1 cellular context compared by ENCODE assay signal in the genomic region with DNA sequence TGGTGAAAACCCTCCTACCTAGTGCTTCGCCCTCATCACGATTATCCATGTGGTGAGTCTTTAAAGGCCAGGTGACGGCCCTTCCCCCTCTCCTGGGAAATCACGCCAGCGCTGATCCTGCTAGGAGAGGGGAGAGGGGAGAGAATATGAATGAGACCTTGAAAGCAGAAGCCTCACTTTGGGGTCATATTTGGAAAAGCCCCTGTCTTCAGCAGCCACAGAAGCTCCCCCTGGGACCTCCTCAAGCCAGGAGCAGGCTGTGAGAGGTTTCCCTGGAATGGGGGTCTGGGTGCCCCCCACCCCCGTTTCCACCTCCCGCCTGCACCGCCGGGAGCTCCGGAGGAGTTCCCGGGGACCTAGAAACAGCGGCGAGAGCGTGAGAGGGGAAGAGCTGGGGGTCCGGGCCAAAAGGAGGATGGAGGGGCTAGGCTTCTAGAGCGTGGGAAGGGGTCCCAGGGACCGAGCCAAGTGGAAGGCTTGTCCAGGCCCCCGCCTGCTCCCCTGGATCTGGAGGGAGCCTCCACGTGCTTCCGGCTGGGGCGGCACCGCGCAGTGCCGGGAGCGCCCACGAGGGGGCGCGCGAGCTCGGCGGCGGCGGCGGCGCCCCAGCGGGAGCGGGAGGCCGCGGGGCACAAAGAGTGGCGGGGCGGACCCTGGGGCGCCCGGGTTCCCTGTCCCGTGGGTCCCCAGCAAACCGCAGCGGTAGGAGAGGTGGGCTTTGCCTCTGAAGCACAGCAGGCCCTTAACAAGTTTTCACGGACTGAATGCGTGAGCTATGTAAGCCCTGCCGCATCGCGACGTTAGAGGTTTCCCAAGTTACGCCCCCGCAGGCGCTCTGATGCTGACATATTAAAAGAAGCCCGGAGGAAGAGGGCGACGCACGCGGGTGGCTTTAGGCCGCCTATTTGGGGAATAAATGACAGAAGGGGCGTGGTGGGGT.
TF ChIP-seq lines count a peak whose summit lies in the region.

No MANE protein-coding gene starts in this region.

TF ChIP-seq in K562, 482 proteins besides CTCF, POLR2A, EP300 and RAD21 (continued from another document and continues in another):
- TF ChIP-seq, protein P1, sequence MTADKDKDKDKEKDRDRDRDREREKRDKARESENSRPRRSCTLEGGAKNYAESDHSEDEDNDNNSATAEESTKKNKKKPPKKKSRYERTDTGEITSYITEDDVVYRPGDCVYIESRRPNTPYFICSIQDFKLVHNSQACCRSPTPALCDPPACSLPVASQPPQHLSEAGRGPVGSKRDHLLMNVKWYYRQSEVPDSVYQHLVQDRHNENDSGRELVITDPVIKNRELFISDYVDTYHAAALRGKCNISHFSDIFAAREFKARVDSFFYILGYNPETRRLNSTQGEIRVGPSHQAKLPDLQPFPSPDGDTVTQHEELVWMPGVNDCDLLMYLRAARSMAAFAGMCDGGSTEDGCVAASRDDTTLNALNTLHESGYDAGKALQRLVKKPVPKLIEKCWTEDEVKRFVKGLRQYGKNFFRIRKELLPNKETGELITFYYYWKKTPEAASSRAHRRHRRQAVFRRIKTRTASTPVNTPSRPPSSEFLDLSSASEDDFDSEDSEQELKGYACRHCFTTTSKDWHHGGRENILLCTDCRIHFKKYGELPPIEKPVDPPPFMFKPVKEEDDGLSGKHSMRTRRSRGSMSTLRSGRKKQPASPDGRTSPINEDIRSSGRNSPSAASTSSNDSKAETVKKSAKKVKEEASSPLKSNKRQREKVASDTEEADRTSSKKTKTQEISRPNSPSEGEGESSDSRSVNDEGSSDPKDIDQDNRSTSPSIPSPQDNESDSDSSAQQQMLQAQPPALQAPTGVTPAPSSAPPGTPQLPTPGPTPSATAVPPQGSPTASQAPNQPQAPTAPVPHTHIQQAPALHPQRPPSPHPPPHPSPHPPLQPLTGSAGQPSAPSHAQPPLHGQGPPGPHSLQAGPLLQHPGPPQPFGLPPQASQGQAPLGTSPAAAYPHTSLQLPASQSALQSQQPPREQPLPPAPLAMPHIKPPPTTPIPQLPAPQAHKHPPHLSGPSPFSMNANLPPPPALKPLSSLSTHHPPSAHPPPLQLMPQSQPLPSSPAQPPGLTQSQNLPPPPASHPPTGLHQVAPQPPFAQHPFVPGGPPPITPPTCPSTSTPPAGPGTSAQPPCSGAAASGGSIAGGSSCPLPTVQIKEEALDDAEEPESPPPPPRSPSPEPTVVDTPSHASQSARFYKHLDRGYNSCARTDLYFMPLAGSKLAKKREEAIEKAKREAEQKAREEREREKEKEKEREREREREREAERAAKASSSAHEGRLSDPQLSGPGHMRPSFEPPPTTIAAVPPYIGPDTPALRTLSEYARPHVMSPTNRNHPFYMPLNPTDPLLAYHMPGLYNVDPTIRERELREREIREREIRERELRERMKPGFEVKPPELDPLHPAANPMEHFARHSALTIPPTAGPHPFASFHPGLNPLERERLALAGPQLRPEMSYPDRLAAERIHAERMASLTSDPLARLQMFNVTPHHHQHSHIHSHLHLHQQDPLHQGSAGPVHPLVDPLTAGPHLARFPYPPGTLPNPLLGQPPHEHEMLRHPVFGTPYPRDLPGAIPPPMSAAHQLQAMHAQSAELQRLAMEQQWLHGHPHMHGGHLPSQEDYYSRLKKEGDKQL (CRISPR knock-in tag; IDR thresholded peaks at IDR 0.05; ENCODE audit: borderline replicate concordance), result no peak
- no peak for TF ChIP-seq SAFB2 (IDR thresholded peaks at IDR 0.05; ENCODE audit: borderline replicate concordance, low read depth, low read length, severe bottlenecking)
- TF ChIP-seq KDM4B (IDR thresholded peaks at IDR 0.05; ENCODE audit: borderline replicate concordance in 2 of 2, low read depth in 1 of 2), result no peak; a peak in 1 of 4 replicates
- no peak for TF ChIP-seq ZMIZ1 (IDR thresholded peaks at IDR 0.05; ENCODE audit: low read depth in 2 of 2, low read length in 2 of 2)
- no peak for TF ChIP-seq RHOXF2B (CRISPR knock-in tag; conservative IDR thresholded peaks at IDR 0.05)
- TF ChIP-seq BCLAF1 (IDR thresholded peaks at IDR 0.05; ENCODE audit: borderline replicate concordance in 1 of 2, control insufficient read depth in 1 of 2, low read depth in 2 of 2, low read length in 1 of 2), result no peak
- TF ChIP-seq, protein P2, sequence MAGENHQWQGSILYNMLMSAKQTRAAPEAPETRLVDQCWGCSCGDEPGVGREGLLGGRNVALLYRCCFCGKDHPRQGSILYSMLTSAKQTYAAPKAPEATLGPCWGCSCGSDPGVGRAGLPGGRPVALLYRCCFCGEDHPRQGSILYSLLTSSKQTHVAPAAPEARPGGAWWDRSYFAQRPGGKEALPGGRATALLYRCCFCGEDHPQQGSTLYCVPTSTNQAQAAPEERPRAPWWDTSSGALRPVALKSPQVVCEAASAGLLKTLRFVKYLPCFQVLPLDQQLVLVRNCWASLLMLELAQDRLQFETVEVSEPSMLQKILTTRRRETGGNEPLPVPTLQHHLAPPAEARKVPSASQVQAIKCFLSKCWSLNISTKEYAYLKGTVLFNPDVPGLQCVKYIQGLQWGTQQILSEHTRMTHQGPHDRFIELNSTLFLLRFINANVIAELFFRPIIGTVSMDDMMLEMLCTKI (IDR thresholded peaks at IDR 0.05; ENCODE audit: partially characterized antibody), result no peak
- TF ChIP-seq NCOA6 (IDR thresholded peaks at IDR 0.05), result no peak
- no peak for TF ChIP-seq RBM17 (IDR thresholded peaks at IDR 0.05; ENCODE audit: borderline replicate concordance, low read depth, low read length)
- no peak for TF ChIP-seq KLF10 (CRISPR knock-in tag; IDR thresholded peaks at IDR 0.05)
- TF ChIP-seq NR2C1 (IDR thresholded peaks at IDR 0.05), result no peak
- no peak for TF ChIP-seq NR2C1 (tag; IDR thresholded peaks at IDR 0.05)
- TF ChIP-seq HEY1 (CRISPR knock-in tag; IDR thresholded peaks at IDR 0.05; ENCODE audit: borderline replicate concordance), result no peak
- no peak for TF ChIP-seq KAT8 (IDR thresholded peaks at IDR 0.05; ENCODE audit: low read depth)
- peak; percentile 99 for TF ChIP-seq RB1 (IDR thresholded peaks at IDR 0.05; ENCODE audit: low read depth)
- no peak; the same call in 1 of the 2 replicates for TF ChIP-seq E4F1 (CRISPR knock-in tag; IDR thresholded peaks at IDR 0.05; ENCODE audit: borderline replicate concordance)
- no peak for TF ChIP-seq PRPF4 (IDR thresholded peaks at IDR 0.05; ENCODE audit: insufficient read depth, low read depth, low read length, poor library complexity, severe bottlenecking)
- TF ChIP-seq, protein P3, sequence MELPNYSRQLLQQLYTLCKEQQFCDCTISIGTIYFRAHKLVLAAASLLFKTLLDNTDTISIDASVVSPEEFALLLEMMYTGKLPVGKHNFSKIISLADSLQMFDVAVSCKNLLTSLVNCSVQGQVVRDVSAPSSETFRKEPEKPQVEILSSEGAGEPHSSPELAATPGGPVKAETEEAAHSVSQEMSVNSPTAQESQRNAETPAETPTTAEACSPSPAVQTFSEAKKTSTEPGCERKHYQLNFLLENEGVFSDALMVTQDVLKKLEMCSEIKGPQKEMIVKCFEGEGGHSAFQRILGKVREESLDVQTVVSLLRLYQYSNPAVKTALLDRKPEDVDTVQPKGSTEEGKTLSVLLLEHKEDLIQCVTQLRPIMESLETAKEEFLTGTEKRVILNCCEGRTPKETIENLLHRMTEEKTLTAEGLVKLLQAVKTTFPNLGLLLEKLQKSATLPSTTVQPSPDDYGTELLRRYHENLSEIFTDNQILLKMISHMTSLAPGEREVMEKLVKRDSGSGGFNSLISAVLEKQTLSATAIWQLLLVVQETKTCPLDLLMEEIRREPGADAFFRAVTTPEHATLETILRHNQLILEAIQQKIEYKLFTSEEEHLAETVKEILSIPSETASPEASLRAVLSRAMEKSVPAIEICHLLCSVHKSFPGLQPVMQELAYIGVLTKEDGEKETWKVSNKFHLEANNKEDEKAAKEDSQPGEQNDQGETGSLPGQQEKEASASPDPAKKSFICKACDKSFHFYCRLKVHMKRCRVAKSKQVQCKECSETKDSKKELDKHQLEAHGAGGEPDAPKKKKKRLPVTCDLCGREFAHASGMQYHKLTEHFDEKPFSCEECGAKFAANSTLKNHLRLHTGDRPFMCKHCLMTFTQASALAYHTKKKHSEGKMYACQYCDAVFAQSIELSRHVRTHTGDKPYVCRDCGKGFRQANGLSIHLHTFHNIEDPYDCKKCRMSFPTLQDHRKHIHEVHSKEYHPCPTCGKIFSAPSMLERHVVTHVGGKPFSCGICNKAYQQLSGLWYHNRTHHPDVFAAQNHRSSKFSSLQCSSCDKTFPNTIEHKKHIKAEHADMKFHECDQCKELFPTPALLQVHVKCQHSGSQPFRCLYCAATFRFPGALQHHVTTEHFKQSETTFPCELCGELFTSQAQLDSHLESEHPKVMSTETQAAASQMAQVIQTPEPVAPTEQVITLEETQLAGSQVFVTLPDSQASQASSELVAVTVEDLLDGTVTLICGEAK (IDR thresholded peaks at IDR 0.05), result no peak
- TF ChIP-seq, protein P3 (CRISPR knock-in tag; IDR thresholded peaks at IDR 0.05), result no peak
- TF ChIP-seq HOXB6 (CRISPR knock-in tag; IDR thresholded peaks at IDR 0.05; ENCODE audit: borderline replicate concordance), result no peak
- no peak for TF ChIP-seq ZNF707 (CRISPR knock-in tag; conservative IDR thresholded peaks at IDR 0.05)
